8 cellular contexts compared by ENCODE assay signal in the genomic region with DNA sequence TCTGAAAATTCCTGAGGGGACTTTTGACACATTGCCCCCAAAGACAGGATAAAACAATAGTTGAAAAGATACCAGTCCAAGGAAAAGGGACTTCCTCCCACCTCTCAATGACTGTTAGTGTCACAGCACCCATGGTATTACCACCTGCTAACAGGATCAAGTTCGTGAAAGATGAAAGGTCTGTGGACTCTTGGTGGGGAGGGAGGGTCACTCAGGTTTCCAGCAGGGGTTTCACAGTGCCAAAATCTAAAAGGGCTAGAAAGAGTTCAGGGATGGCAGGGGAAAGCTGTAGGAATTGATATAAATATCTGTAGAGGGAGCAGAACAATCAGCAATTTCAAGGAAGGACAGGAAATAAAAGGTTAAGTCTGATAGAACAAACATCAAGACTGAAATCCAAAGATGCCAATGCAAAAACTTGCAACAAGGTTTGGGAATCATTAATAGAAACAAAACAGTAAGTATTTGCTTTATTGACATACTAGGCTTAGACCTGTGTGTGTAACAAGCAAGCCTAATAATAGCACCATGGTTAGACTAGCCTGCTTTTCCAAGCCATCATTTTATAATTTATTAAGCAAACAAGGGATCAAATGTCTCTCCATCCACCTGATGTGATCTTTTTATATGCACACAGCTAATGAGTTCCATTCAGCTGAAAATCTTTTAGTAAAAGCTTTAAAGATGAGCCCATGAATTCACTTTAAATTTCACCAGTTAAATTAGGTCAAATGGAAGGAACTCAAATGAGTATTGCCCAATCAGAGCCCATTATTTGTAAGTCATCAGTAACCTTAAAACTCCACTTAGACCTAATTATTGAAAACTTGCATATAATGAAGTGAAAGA. TPM values are rescaled to one million over a fixed set of nuclear protein-coding genes. Genes with fewer than 3 reads are reported as not detected.
DNase-seq lines count a peak whose midpoint lies in the region; ATAC-seq and TF ChIP-seq lines count a peak whose summit lies in the region.

No MANE protein-coding gene starts in this region.

- peaks cover 64 to 85% of the 10 kb centered on the region in 2 donors for H3K36me3 Mint-ChIP-seq in CD14-positive monocyte
- peaks cover 38 to 84% (median 64%) of the 10 kb centered on the region in 3 donors for H3K36me3 Mint-ChIP-seq in naive thymus-derived CD8-positive, alpha-beta T cell

- TF ChIP-seq CTCF in CD14-positive monocyte (IDR thresholded peaks at IDR 0.05) (no peak), choroid plexus epithelial cell (conservative IDR thresholded peaks at IDR 0.05; ENCODE audit: low read depth, low read length) (no peak)

- ATAC-seq in naive thymus-derived CD8-positive, alpha-beta T cell = no peak
- ATAC-seq in GM21390 (IDR thresholded peaks at IDR 0.05; ENCODE audit: unreplicated experiment) (no peak), HG03354 (IDR thresholded peaks at IDR 0.05; ENCODE audit: poor library complexity, severe bottlenecking, unreplicated experiment) (no peak)

- H3K27me3 ChIP-seq in MG63 = no peaks in the 10 kb centered on the region

- intact Hi-C loops in CD14-positive monocyte (cut with micrococcal nuclease) = loop anchor here (2.0 to 5.0 kb wide), 2 partner anchors 13 to 37 kb away; no protein-coding TSS in a partner anchor

- H3K27ac Mint-ChIP-seq in CD14-positive monocyte = peak overlapping the region; percentile 75 to 98 (median 91)
- peak overlapping the region; percentile 91 to 99 (median 97) for H3K27ac Mint-ChIP-seq in naive thymus-derived CD8-positive, alpha-beta T cell

- peaks cover 5 to 18% (median 12%) of the 10 kb centered on the region in 7 donors for H3K9me3 Mint-ChIP-seq in CD14-positive monocyte
- H3K9me3 Mint-ChIP-seq in naive thymus-derived CD8-positive, alpha-beta T cell = peaks cover 0 to 4% (median 0%) of the 10 kb centered on the region in 9 donors

- H3K36me3 ChIP-seq in MG63 = peaks cover 85% of the 10 kb centered on the region

- peaks cover 0 to 14% (median 2%) of the 10 kb centered on the region in 3 donors for H3K27me3 Mint-ChIP-seq in CD14-positive monocyte (ENCODE audit: low read depth in 3 of 3)
- no peaks in the 10 kb centered on the region for H3K27me3 Mint-ChIP-seq in naive thymus-derived CD8-positive, alpha-beta T cell

- H3K9me3 ChIP-seq in MG63 = no peaks in the 10 kb centered on the region

- H3K4me1 Mint-ChIP-seq in CD14-positive monocyte = peaks cover 58% of the 10 kb centered on the region
- peaks cover 21 to 66% (median 48%) of the 10 kb centered on the region in 4 donors for H3K4me1 Mint-ChIP-seq in naive thymus-derived CD8-positive, alpha-beta T cell

- peak overlapping the region; percentile 92 for H3K4me3 ChIP-seq in MG63
- peak overlapping the region; percentile 99 for H3K4me3 ChIP-seq in choroid plexus epithelial cell (ENCODE audit: low read depth, low read length)

- POLR2A ChIA-PET in naive thymus-derived CD8-positive, alpha-beta T cell (lab: Charles Lee) = interaction anchor here (0.6 to 16.4 kb wide), 5 partner anchors 12 to 212 kb away, joined by 3 to 1195 read pairs (median 5); a partner anchor contains a TSS

- no peak for DNase-seq in CD14-positive monocyte (ENCODE audit: low spot score)
- no peak for DNase-seq in MG63
- peak; percentile 47 for DNase-seq in choroid plexus epithelial cell (ENCODE audit: low read depth)
- DNase-seq in naive thymus-derived CD8-positive, alpha-beta T cell = no peak
- DNase-seq in NCI-H2227 treated with DMSO at 0.1 percent for 48 hours (lab: John Stamatoyannopoulos, UW) = no peak
- DNase-seq in NCI-H1694 treated with DMSO at 0.1 percent for 48 hours (lab: John Stamatoyannopoulos, UW) = no peak

- peak overlapping the region; percentile 96 to 99 for H3K4me3 Mint-ChIP-seq in CD14-positive monocyte
- H3K4me3 Mint-ChIP-seq in naive thymus-derived CD8-positive, alpha-beta T cell = peak overlapping the region; percentile 94 to 99 (median 97)

RNA-seq across cellular contexts. Expression of a gene that starts 3.7 kb away (rescaled TPM):
- polyA plus RNA-seq in CD14-positive monocyte = 100 to 1,000 TPM; 287 to 301 TPM
- 148 and 184 TPM in 2 replicates for total RNA-seq in MG63 (2014; rRNA removed; shearing (Covaris generic); ENCODE audit: low replicate concordance)
- total RNA-seq in naive thymus-derived CD8-positive, alpha-beta T cell = 100 to 1,000 TPM; 291 TPM
- 100 to 1,000 TPM; 125 to 170 (median 146) TPM for polyA plus RNA-seq in naive thymus-derived CD8-positive, alpha-beta T cell

RNA-seq across cellular contexts. Expression of a gene that starts 26.5 kb away (rescaled TPM):
- 1 to 10 TPM; 2.5 to 2.8 TPM for polyA plus RNA-seq in CD14-positive monocyte
- 3.3 and 3.5 TPM in 2 replicates for total RNA-seq in MG63 (2014; rRNA removed; shearing (Covaris generic); ENCODE audit: low replicate concordance)
- total RNA-seq in naive thymus-derived CD8-positive, alpha-beta T cell = under 1 TPM; 0.16 to 0.29 TPM
- under 1 TPM in 1 of 3 donors, not detected in 2; 0.32 TPM for polyA plus RNA-seq in naive thymus-derived CD8-positive, alpha-beta T cell

RNA-seq across cellular contexts. Expression of a gene that starts 53.7 kb away (rescaled TPM):
- polyA plus RNA-seq in CD14-positive monocyte = 10 to 100 TPM; 38.5 to 40.3 TPM
- total RNA-seq in MG63 (2014; rRNA removed; shearing (Covaris generic); ENCODE audit: low replicate concordance) = 172 and 256 TPM in 2 replicates
- 100 to 1,000 TPM; 115 to 117 TPM for total RNA-seq in naive thymus-derived CD8-positive, alpha-beta T cell
- polyA plus RNA-seq in naive thymus-derived CD8-positive, alpha-beta T cell = 10 to 100 TPM; 55.2 to 64.4 (median 63.7) TPM
